In the genomic region with DNA sequence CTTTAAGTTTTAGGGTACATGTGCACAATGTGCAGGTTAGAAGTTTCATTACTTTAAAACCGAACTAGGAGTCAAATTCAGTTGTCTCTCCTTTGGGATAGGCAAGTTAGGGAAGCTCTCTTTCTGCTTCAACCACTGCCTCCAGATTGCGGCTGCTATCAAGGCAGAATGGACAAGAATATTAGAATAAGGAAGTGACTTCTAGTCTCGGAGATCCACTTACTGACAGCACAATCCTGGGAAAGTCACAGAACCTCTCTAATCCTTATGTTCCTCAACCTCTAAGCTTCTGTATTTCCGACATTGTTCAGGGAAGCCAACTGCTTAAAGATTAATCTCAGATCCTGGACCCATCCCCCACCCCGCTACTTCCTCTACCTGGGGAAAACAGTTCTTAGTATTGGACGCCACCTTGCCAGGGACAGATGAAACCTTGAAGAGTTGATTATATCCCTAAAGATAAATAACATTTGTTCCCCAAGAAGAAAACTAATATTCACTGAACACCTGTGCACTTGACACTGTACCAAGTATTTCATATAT, we compare ENCODE assay signal across 25 cellular contexts. TPM values are rescaled to one million over a fixed set of nuclear protein-coding genes. Genes with fewer than 3 reads are reported as not detected.
DNase-seq lines count a peak whose midpoint lies in the region; ATAC-seq, FAIRE-seq and TF ChIP-seq lines count a peak whose summit lies in the region.
"Had no signal": no experiment of that assay in that cellular context is flagged by ENCODE, and none has a peak within 500 bp of the region (broad histone marks: within the 10 kb centered on the region; RNA-seq: fewer than 3 reads in every experiment).

No MANE protein-coding gene starts in this region.

- H3K9me2 ChIP-seq in hepatocyte (replicated peaks; ENCODE audit: insufficient read depth), result no peaks in the 10 kb centered on the region

- H3K36me3 ChIP-seq in Peyer's patch (no peaks in the 10 kb centered on the region), hepatocyte (replicated peaks; ENCODE audit: insufficient read depth, low read depth) (no peaks in the 10 kb centered on the region)
- H3K36me3 ChIP-seq: breast epithelium, gastrocnemius medialis, left lung, right atrium auricular region had no signal

- H3K9me3 ChIP-seq in Peyer's patch, result no peaks in the 10 kb centered on the region
- no peaks in the 10 kb centered on the region for H3K9me3 ChIP-seq in hepatocyte (ENCODE audit: low read depth)
- H3K9me3 ChIP-seq: breast epithelium, gastrocnemius medialis, left lung, right atrium auricular region had no signal

- no peak overlapping the region for H2AFZ ChIP-seq in hepatocyte

- WGBS in hepatocyte (ENCODE audit: low lambda C conversion rate, missing lambda C conversion rate), result 63% methylated on average over 6 of the region's 6 CpGs

- H3K27me3 ChIP-seq in Peyer's patch, result no peaks in the 10 kb centered on the region
- H3K27me3 ChIP-seq in hepatocyte, result no peaks in the 10 kb centered on the region

- H3K27ac ChIP-seq in Peyer's patch (no peak overlapping the region), hepatocyte (no peak overlapping the region)
- H3K27ac ChIP-seq: breast epithelium, epithelial cell of prostate, gastrocnemius medialis, KMS-11, left lung, right atrium auricular region had no signal

- no peak for TF ChIP-seq CTCF in Peyer's patch (IDR thresholded peaks at IDR 0.05)
- TF ChIP-seq CTCF in hepatocyte (IDR thresholded peaks at IDR 0.05; ENCODE audit: poor library complexity), result no peak

- H3K4me2 ChIP-seq in hepatocyte, result peak overlapping the region; percentile 52

- intact Hi-C loops in cardiac septum (cut with DNase I), result no loop called here

- FAIRE-seq in frontal cortex (lab: Jason Lieb, UNC), result no peak
- FAIRE-seq: H54 had no signal

- no peaks in the 10 kb centered on the region for H4K20me1 ChIP-seq in hepatocyte (ENCODE audit: insufficient read depth, poor library complexity, severe bottlenecking)

- H3K4me1 ChIP-seq in Peyer's patch, result no peaks in the 10 kb centered on the region
- no peaks in the 10 kb centered on the region for H3K4me1 ChIP-seq in hepatocyte (ENCODE audit: insufficient read depth)
- H3K4me1 ChIP-seq: breast epithelium, gastrocnemius medialis, left lung, right atrium auricular region had no signal

- DNase-seq in NCI-H526 treated with DMSO at 0.1 percent for 48 hours (lab: John Stamatoyannopoulos, UW), result peak; percentile 12
- DNase-seq in NCI-H526 (lab: John Stamatoyannopoulos, UW), result no peak
- DNase-seq in Peyer's patch, result peak in 2 of 3 donors; percentile 50 to 80
- DNase-seq in hepatocyte (ENCODE audit: low spot score), result peak; percentile 34
- no peak for DNase-seq in cardiac septum (ENCODE audit: low spot score)
- no peak for DNase-seq in frontal cortex (ENCODE audit: low spot score in 2 of 2)
- no peak for DNase-seq in occipital lobe (lab: John Stamatoyannopoulos, UW)
- DNase-seq: activated B cell treated with CpG ODN at 0.5 μM for 24 hours; activated CD8-positive, alpha-beta T cell treated with anti-CD3 and anti-CD28 coated beads for 36 hours; activated T-cell treated with anti-CD3 and anti-CD28 coated beads, Interleukin-2, amount 50 U/mL, for 4 hours; dermis blood vessel endothelial cell; gastrocnemius medialis; left lung; NCI-H1048; NCI-H2171 treated with DMSO at 0.1 percent for 48 hours; stimulated activated CD4-positive, alpha-beta T cell treated with anti-CD3 and anti-CD28 coated beads, Interleukin-15, amount 100 ng/mL, for 24 hours had no signal

- H3K79me2 ChIP-seq in hepatocyte, result no peaks in the 10 kb centered on the region

- TF ChIP-seq POLR2A in Peyer's patch (IDR thresholded peaks at IDR 0.05), result no peak

- peak overlapping the region in 1 of 4 donors; percentile 9 for H3K4me3 ChIP-seq in Peyer's patch
- H3K4me3 ChIP-seq in hepatocyte, result no peak overlapping the region
- H3K4me3 ChIP-seq: breast epithelium, gastrocnemius medialis, left lung, right atrium auricular region had no signal

- ATAC-seq in GM18858 (IDR thresholded peaks at IDR 0.05; ENCODE audit: unreplicated experiment), result no peak
- ATAC-seq: activated CD8-positive, alpha-beta T cell treated with anti-CD3 and anti-CD28 coated beads for 36 hours; activated T-cell treated with anti-CD3 and anti-CD28 coated beads, Interleukin-2, amount 50 U/mL, for 4 hours; gastrocnemius medialis; left lung; Right ventricle myocardium inferior; stimulated activated memory B cell treated with anti-CD40 and anti-IgM and Interleukin-4, amounts not matched to agents 10 μg/mL and 1 μg/mL and 100 μg/mL, for 72 hours had no signal

RNA-seq across cellular contexts. Expression of a gene that starts 2.1 kb away (rescaled TPM):
- total RNA-seq in Peyer's patch (10 to 100 TPM in 2 of 4 donors, 1 to 10 TPM in 1, not detected in 1; 1.2 to 26.4 (median 11.9) TPM), hepatocyte (0.80 and 3.8 TPM in 2 replicates), cardiac septum (1.3 TPM), frontal cortex (1.6 TPM), occipital lobe (0.16 TPM)
- polyA plus RNA-seq in hepatocyte, result 1.7 and 1.9 TPM in 2 replicates
- total RNA-seq: dermis blood vessel endothelial cell, gastrocnemius medialis, right atrium auricular region had no signal

RNA-seq across cellular contexts. Expression of a gene that starts 2.3 kb away (rescaled TPM):
- not detected for total RNA-seq in Peyer's patch
- not detected in 2 replicates for total RNA-seq in hepatocyte
- not detected in 2 replicates for polyA plus RNA-seq in hepatocyte
- total RNA-seq in cardiac septum, result not detected
- not detected for total RNA-seq in frontal cortex
- not detected for total RNA-seq in occipital lobe
- total RNA-seq: activated B cell treated with CpG ODN at 0.5 μM for 24 hours; activated CD8-positive, alpha-beta T cell treated with anti-CD3 and anti-CD28 coated beads for 36 hours; activated T-cell treated with anti-CD3 and anti-CD28 coated beads, Interleukin-2, amount 50 U/mL, for 4 hours; breast epithelium; dermis blood vessel endothelial cell; gastrocnemius medialis; right atrium auricular region; Right ventricle myocardium inferior; T-helper 1 cell treated with Interleukin-12 subunit alpha and Interleukin-12 subunit beta and Interleukin-4 antibody, amounts not matched to agents 30 ng/mL and 1 ng/mL, for 36 hours had no signal

Comparison
In these comparisons a context has a peak if more than half of its experiments do, and no peak if none do; other contexts are left out.
1. DNase-seq: peak in NCI-H526 treated with DMSO at 0.1 percent for 48 hours (single experiment), Peyer's patch (2 of 3) and hepatocyte (single experiment); none in NCI-H526 (0 of 2), cardiac septum (single experiment), frontal cortex (0 of 2) and occipital lobe (single experiment).